1 cellular context compared by ENCODE assay signal in genomic region chr3:138694287-138695007, GRCh38.
TF ChIP-seq lines count a peak whose summit lies in the region.

No MANE protein-coding gene starts in this region.

TF ChIP-seq in HEK293, 187 proteins besides CTCF, POLR2A, EP300 and RAD21 (continued from another document and continues in another):
- TF ChIP-seq TCF7L2 (IDR thresholded peaks at IDR 0.05; ENCODE audit: borderline replicate concordance, low read depth, low read length), result no peak
- no peak for TF ChIP-seq ZSCAN5A (tag by site-specific recombination; IDR thresholded peaks at IDR 0.05)
- TF ChIP-seq GLIS1 (tag by site-specific recombination; IDR thresholded peaks at IDR 0.05), result peak; percentile 38; the same call in 1 of the 2 replicates
- TF ChIP-seq PRDM1 (tag by site-specific recombination; IDR thresholded peaks at IDR 0.05), result peak; percentile 68
- peak; percentile 59; the same call in 1 of the 2 replicates for TF ChIP-seq ZNF10 (tag by site-specific recombination; IDR thresholded peaks at IDR 0.05)
- 0 out of 2 replicates have a peak, but pooled peaks have one; percentile 62 for TF ChIP-seq ZSCAN23 (tag by site-specific recombination; IDR thresholded peaks at IDR 0.05)
- no peak for TF ChIP-seq ZBTB10 (tag by site-specific recombination; IDR thresholded peaks at IDR 0.05)
- no peak for TF ChIP-seq EGR2 (tag by site-specific recombination; IDR thresholded peaks at IDR 0.05; ENCODE audit: low read depth)
- TF ChIP-seq HOXD13 (CRISPR knock-in tag; IDR thresholded peaks at IDR 0.05; ENCODE audit: borderline replicate concordance), result no peak
- no peak for TF ChIP-seq PBX3 (CRISPR knock-in tag; IDR thresholded peaks at IDR 0.05)
- TF ChIP-seq ZNF37A (tag by site-specific recombination; IDR thresholded peaks at IDR 0.05), result no peak
- TF ChIP-seq ZSCAN30 (tag by site-specific recombination; IDR thresholded peaks at IDR 0.05), result no peak
- no peak for TF ChIP-seq KLF7 (tag by site-specific recombination; IDR thresholded peaks at IDR 0.05; ENCODE audit: borderline replicate concordance)
- no peak for TF ChIP-seq ZFP3 (tag by site-specific recombination; IDR thresholded peaks at IDR 0.05; ENCODE audit: low read depth)
- TF ChIP-seq ZFP41 (tag by site-specific recombination; IDR thresholded peaks at IDR 0.05; ENCODE audit: borderline replicate concordance), result no peak
- TF ChIP-seq KLF16 (tag by site-specific recombination; IDR thresholded peaks at IDR 0.05), result no peak
- TF ChIP-seq ZNF76 (tag by site-specific recombination; IDR thresholded peaks at IDR 0.05; ENCODE audit: borderline replicate concordance, low read depth), result no peak
- TF ChIP-seq ZNF488 (tag by site-specific recombination; IDR thresholded peaks at IDR 0.05), result no peak
- TF ChIP-seq ZNF776 (tag by site-specific recombination; IDR thresholded peaks at IDR 0.05; ENCODE audit: borderline replicate concordance), result no peak
- no peak for TF ChIP-seq ZNF561 (tag by site-specific recombination; IDR thresholded peaks at IDR 0.05; ENCODE audit: borderline replicate concordance)
- peak; percentile 87 for TF ChIP-seq ZNF692 (tag by site-specific recombination; IDR thresholded peaks at IDR 0.05)
- TF ChIP-seq ZNF529 (tag by site-specific recombination; IDR thresholded peaks at IDR 0.05; ENCODE audit: insufficient replicate concordance), result no peak
- no peak for TF ChIP-seq SALL2 (tag by site-specific recombination; IDR thresholded peaks at IDR 0.05; ENCODE audit: borderline replicate concordance)
- no peak for TF ChIP-seq YY1 (tag by site-specific recombination; IDR thresholded peaks at IDR 0.05)
- TF ChIP-seq PATZ1 (tag by site-specific recombination; IDR thresholded peaks at IDR 0.05), result 0 out of 2 replicates have a peak, but pooled peaks have one; percentile 27
- TF ChIP-seq ZNF513 (tag by site-specific recombination; IDR thresholded peaks at IDR 0.05), result no peak
- no peak for TF ChIP-seq ZNF138 (tag by site-specific recombination; IDR thresholded peaks at IDR 0.05; ENCODE audit: borderline replicate concordance)
- TF ChIP-seq GLIS2 (tag by site-specific recombination; IDR thresholded peaks at IDR 0.05), result no peak
- 0 out of 2 replicates have a peak, but pooled peaks have one; percentile 11 for TF ChIP-seq PRDM10 (tag by site-specific recombination; IDR thresholded peaks at IDR 0.05)
- TF ChIP-seq YY2 (tag by site-specific recombination; IDR thresholded peaks at IDR 0.05), result no peak
- no peak for TF ChIP-seq HOXA7 (CRISPR knock-in tag; IDR thresholded peaks at IDR 0.05; ENCODE audit: borderline replicate concordance)
- no peak for TF ChIP-seq ZBTB20 (tag by site-specific recombination; IDR thresholded peaks at IDR 0.05)
- no peak for TF ChIP-seq ZNF133 (tag by site-specific recombination; IDR thresholded peaks at IDR 0.05)
- peak; percentile 81 for TF ChIP-seq ZNF391 (tag by site-specific recombination; IDR thresholded peaks at IDR 0.05; ENCODE audit: borderline replicate concordance, low read depth)
- TF ChIP-seq ZNF645 (tag by site-specific recombination; IDR thresholded peaks at IDR 0.05), result no peak
- peak; percentile 46; the same call in 1 of the 2 replicates for TF ChIP-seq ZNF660 (tag by site-specific recombination; IDR thresholded peaks at IDR 0.05)
- TF ChIP-seq ZNF292 (tag by site-specific recombination; IDR thresholded peaks at IDR 0.05; ENCODE audit: borderline replicate concordance, low read depth), result no peak
- no peak for TF ChIP-seq ZNF266 (tag by site-specific recombination; IDR thresholded peaks at IDR 0.05; ENCODE audit: low read depth)
- TF ChIP-seq ZXDB (tag by site-specific recombination; IDR thresholded peaks at IDR 0.05), result peak; percentile 79
- no peak for TF ChIP-seq ZNF169 (tag by site-specific recombination; IDR thresholded peaks at IDR 0.05)
- TF ChIP-seq GLI2 (tag by site-specific recombination; IDR thresholded peaks at IDR 0.05; ENCODE audit: borderline replicate concordance, low read depth), result peak; percentile 61; the same call in 1 of the 2 replicates
- no peak for TF ChIP-seq ZNF341 (tag by site-specific recombination; IDR thresholded peaks at IDR 0.05; ENCODE audit: low read depth)
- TF ChIP-seq ZNF248 (tag by site-specific recombination; IDR thresholded peaks at IDR 0.05), result no peak
- peak; percentile 67; the same call in 1 of the 2 replicates for TF ChIP-seq ZNF324 (tag by site-specific recombination; IDR thresholded peaks at IDR 0.05)
- no peak for TF ChIP-seq ZNF560 (tag by site-specific recombination; IDR thresholded peaks at IDR 0.05; ENCODE audit: borderline replicate concordance)
- no peak for TF ChIP-seq SP3 (tag by site-specific recombination; IDR thresholded peaks at IDR 0.05)
- TF ChIP-seq MEIS1 (CRISPR knock-in tag; IDR thresholded peaks at IDR 0.05; ENCODE audit: borderline replicate concordance), result no peak
- no peak for TF ChIP-seq ZNF426 (tag by site-specific recombination; IDR thresholded peaks at IDR 0.05)
- no peak for TF ChIP-seq ZNF157 (tag by site-specific recombination; IDR thresholded peaks at IDR 0.05)
- TF ChIP-seq ZNF548 (tag by site-specific recombination; IDR thresholded peaks at IDR 0.05), result no peak
- TF ChIP-seq ZNF140 (tag by site-specific recombination; IDR thresholded peaks at IDR 0.05), result no peak
- TF ChIP-seq MYNN (tag by site-specific recombination; IDR thresholded peaks at IDR 0.05; ENCODE audit: borderline replicate concordance), result peak; percentile 83; the same call in 1 of the 2 replicates
